Comparison of ENCODE assay signal across 8 cellular contexts in genomic region chr4:1031346-1031745, GRCh38. TPM values are rescaled to one million over a fixed set of nuclear protein-coding genes. Genes with fewer than 3 reads are reported as not detected.
"Had no signal": no experiment of that assay in that cellular context is flagged by ENCODE, and none has a peak within 500 bp of the region (broad histone marks: within the 10 kb centered on the region; RNA-seq: fewer than 3 reads in every experiment).

No MANE protein-coding gene starts in this region.

- H3K27ac ChIP-seq: HL-60, KMS-11 had no signal

- H3K4me3 ChIP-seq: K562 had no signal

- H3K4me2 ChIP-seq: KMS-11 had no signal

- DNase-seq: IMR-90, KBM-7, KG1 had no signal

- ATAC-seq: HepG2, K562 had no signal

- H3K9ac ChIP-seq: KMS-11 had no signal

- H3K27ac Mint-ChIP-seq: IgD-negative memory B cell had no signal

- H3K36me3 Mint-ChIP-seq: IgD-negative memory B cell had no signal

- H3K9me3 Mint-ChIP-seq: IgD-negative memory B cell had no signal

RNA-seq across cellular contexts. Expression of gene SLC26A1, which starts 38.1 kb away (rescaled TPM):
- total RNA-seq: IMR-90 had no signal
